ENCODE assay signal across 23 cellular contexts in the genomic region with DNA sequence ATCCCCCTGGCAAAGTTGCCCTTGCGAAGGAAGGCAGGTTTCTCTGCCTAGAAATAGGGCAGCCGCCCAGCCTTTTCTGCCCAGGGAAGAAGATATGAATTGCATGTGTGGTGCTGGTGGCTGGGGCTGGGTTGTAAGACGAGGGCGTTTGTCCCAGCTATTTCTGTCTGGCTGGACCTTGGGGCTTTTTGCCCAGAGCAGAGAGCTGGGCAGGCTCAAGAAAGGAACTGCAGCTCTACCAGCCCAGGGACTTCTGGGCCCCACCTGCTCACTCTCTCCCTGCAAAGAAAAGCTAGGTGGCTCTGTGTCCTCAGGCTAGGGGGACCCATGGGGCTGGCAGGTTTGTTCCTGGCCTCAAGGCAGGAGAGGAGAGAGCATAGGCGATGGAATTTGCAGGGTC. TPM values are rescaled to one million over a fixed set of nuclear protein-coding genes. Genes with fewer than 3 reads are reported as not detected.
A peak's percentile ranks its signal among the peaks of the same experiment; 100 is the strongest.
DNase-seq lines count a peak whose midpoint lies in the region; ATAC-seq and TF ChIP-seq lines count a peak whose summit lies in the region.
"Had no signal": no experiment of that assay in that cellular context is flagged by ENCODE, and none has a peak within 500 bp of the region (broad histone marks: within the 10 kb centered on the region; RNA-seq: fewer than 3 reads in every experiment).

No MANE protein-coding gene starts in this region.

- H4K20me1 ChIP-seq in GM23338 (replicated peaks; ENCODE audit: insufficient read depth) = no peaks in the 10 kb centered on the region

- H3K27me3 Mint-ChIP-seq in GM23338 (ENCODE audit: insufficient read depth, low read depth, poor library complexity) = peaks cover 4% of the 10 kb centered on the region
- H3K27me3 Mint-ChIP-seq in activated T-cell treated with anti-CD3 and anti-CD28 coated beads, Interleukin-2, amount 50 U/mL, for 24 hours = no peaks in the 10 kb centered on the region

- H3K9me3 ChIP-seq in heart right ventricle (peaks cover 0 to 28% (median 16%) of the 10 kb centered on the region in 11 donors), psoas muscle (peaks cover 10% of the 10 kb centered on the region)

- H3K4me1 Mint-ChIP-seq in GM23338 = no peaks in the 10 kb centered on the region
- no peaks in the 10 kb centered on the region for H3K4me1 Mint-ChIP-seq in activated T-cell treated with anti-CD3 and anti-CD28 coated beads, Interleukin-2, amount 50 U/mL, for 24 hours (ENCODE audit: low read depth)
- H3K4me1 Mint-ChIP-seq: CD4-positive, CD25-positive, alpha-beta regulatory T cell had no signal

- no peaks in the 10 kb centered on the region for H3F3A ChIP-seq in GM23338 (replicated peaks; ENCODE audit: low read depth)

- intact Hi-C loops in heart right ventricle (cut with DNase I) = no loop called here
- intact Hi-C loops in psoas muscle (cut with DNase I) = loop anchor here in 1 of 2 donors (5.0 kb wide), 1 partner anchor 68 kb away; no protein-coding TSS in a partner anchor

- H3K36me3 Mint-ChIP-seq in GM23338 (ENCODE audit: low read depth) = peaks cover 13% of the 10 kb centered on the region; the same call in 2 of the 3 replicates
- no peaks in the 10 kb centered on the region for H3K36me3 Mint-ChIP-seq in activated T-cell treated with anti-CD3 and anti-CD28 coated beads, Interleukin-2, amount 50 U/mL, for 24 hours (ENCODE audit: low read depth)
- H3K36me3 Mint-ChIP-seq: CD4-positive, CD25-positive, alpha-beta regulatory T cell had no signal

- ATAC-seq in GM23338 (peak; percentile 48), heart right ventricle (peak in 7 of 8 donors; percentile 49 to 89 (median 74)), psoas muscle (peak; percentile 53 to 63 (median 60))

- no peak overlapping the region for H3K4me3 Mint-ChIP-seq in GM23338
- no peak overlapping the region for H3K4me3 Mint-ChIP-seq in activated T-cell treated with anti-CD3 and anti-CD28 coated beads, Interleukin-2, amount 50 U/mL, for 24 hours
- H3K4me3 Mint-ChIP-seq: CD4-positive, CD25-positive, alpha-beta regulatory T cell had no signal

- H3K9me2 ChIP-seq in GM23338 (ENCODE audit: insufficient read depth) = no peaks in the 10 kb centered on the region

- H3K27ac Mint-ChIP-seq in GM23338 = no peak overlapping the region
- H3K27ac Mint-ChIP-seq in activated T-cell treated with anti-CD3 and anti-CD28 coated beads, Interleukin-2, amount 50 U/mL, for 24 hours = no peak overlapping the region
- H3K27ac Mint-ChIP-seq: CD4-positive, CD25-positive, alpha-beta regulatory T cell had no signal

- H3K27me3 ChIP-seq in GM23338 (ENCODE audit: insufficient read depth) = no peaks in the 10 kb centered on the region
- no peaks in the 10 kb centered on the region for H3K27me3 ChIP-seq in heart right ventricle
- no peaks in the 10 kb centered on the region for H3K27me3 ChIP-seq in psoas muscle (ENCODE audit: insufficient read depth in 3 of 3, low read length in 2 of 3)

- TF ChIP-seq CTCF in GM13976 (IDR thresholded peaks at IDR 0.05; ENCODE audit: borderline replicate concordance, control extremely low read depth, extremely low read depth, insufficient read depth, missing control alignments) (no peak), GM23338 (conservative IDR thresholded peaks at IDR 0.05; ENCODE audit: low read depth in 2 of 2) (0 out of 4 replicates have a peak, but pooled peaks of 1 of the 2 experiments have one; percentile 19), heart right ventricle (IDR thresholded peaks at IDR 0.05) (no peak), psoas muscle (IDR thresholded peaks at IDR 0.05) (no peak)

- peaks cover 28% of the 10 kb centered on the region for H3K9me3 Mint-ChIP-seq in GM23338
- peaks cover 25% of the 10 kb centered on the region for H3K9me3 Mint-ChIP-seq in activated T-cell treated with anti-CD3 and anti-CD28 coated beads, Interleukin-2, amount 50 U/mL, for 24 hours

- H3K4me1 ChIP-seq in GM23338 (ENCODE audit: insufficient read depth) = no peaks in the 10 kb centered on the region
- peaks cover 0 to 11% (median 0%) of the 10 kb centered on the region in 9 donors for H3K4me1 ChIP-seq in heart right ventricle
- H3K4me1 ChIP-seq in psoas muscle = peaks cover 37% of the 10 kb centered on the region

- WGBS in heart right ventricle, 2 donors = 62 to 64% methylated on average over 5 of the region's 5 CpGs
- WGBS in psoas muscle, 3 donors = 20 to 46% (median 35%) methylated on average over 5 of the region's 5 CpGs

- no peak overlapping the region for H2AFZ ChIP-seq in GM23338
- H2AFZ ChIP-seq: GM23248 had no signal

- H3K4me3 ChIP-seq in GM23338 (no peak overlapping the region), heart right ventricle (no peak overlapping the region), psoas muscle (peak overlapping the region; percentile 72)
- H3K4me3 ChIP-seq: GM23248 had no signal

- DNase-seq in GM13976 (ENCODE audit: low spot score) = peak; percentile 29
- DNase-seq in GM23338 (ENCODE audit: low spot score) = no peak
- DNase-seq in heart right ventricle = peak in 1 of 2 donors; percentile 19
- peak; percentile 35 to 85 for DNase-seq in psoas muscle
- DNase-seq in amniotic stem cell (lab: John Stamatoyannopoulos, UW) = no peak
- DNase-seq in activated T-cell treated with anti-CD3 and anti-CD28 coated beads, Interleukin-2, amount 50 U/mL, for 24 hours = no peak
- no peak for DNase-seq in retina
- DNase-seq: CD4-positive, CD25-positive, alpha-beta regulatory T cell; EL; GF-D8; GM23248; HCEC 1CT; Karpas-422; MV-4-11; NCI-H1105 treated with DMSO at 0.1 percent for 48 hours; NCI-H1694 treated with DMSO at 0.1 percent for 48 hours; NCI-H2081 treated with DMSO at 0.1 percent for 48 hours; NCI-H446; NCI-H526; OCI-M1; SHP77 had no signal

- no peak overlapping the region for H3K27ac ChIP-seq in GM23338 (ENCODE audit: low read depth)
- H3K27ac ChIP-seq in heart right ventricle = peak overlapping the region in 1 of 10 donors; percentile 44
- peak overlapping the region; percentile 98 for H3K27ac ChIP-seq in psoas muscle
- H3K27ac ChIP-seq: GM23248 had no signal

- no peaks in the 10 kb centered on the region for H3K79me2 ChIP-seq in GM23338 (replicated peaks; ENCODE audit: insufficient read depth)

- in situ Hi-C loops in GM13976 (cut with MboI; ENCODE audit: low sequenced_read_pairs, unreplicated experiment) = no loop called here

- no peak overlapping the region for H3K4me2 ChIP-seq in GM23338

- 0 out of 2 replicates have a peak, but pooled peaks cover 4% of the 10 kb centered on the region for H3K36me3 ChIP-seq in GM23338 (ENCODE audit: insufficient read depth)
- H3K36me3 ChIP-seq in heart right ventricle = no peaks in the 10 kb centered on the region
- H3K36me3 ChIP-seq in psoas muscle (ENCODE audit: insufficient read depth in 1 of 2, low read depth in 1 of 2) = peaks cover 0 to 9% of the 10 kb centered on the region in 2 donors

TF ChIP-seq in GM23338, 12 proteins besides CTCF, POLR2A, EP300 and RAD21:
- TF ChIP-seq CREB1 (CRISPR knock-in tag; IDR thresholded peaks at IDR 0.05; ENCODE audit: low read depth) = no peak
- TF ChIP-seq STAT1 (IDR thresholded peaks at IDR 0.05; ENCODE audit: unreplicated experiment) = no peak

RNA-seq across cellular contexts. Expression of gene CACNG1, which starts 0.6 kb away (rescaled TPM):
- not detected in 2 replicates for total RNA-seq in GM23338 (2014; rRNA removed; shearing (Covaris generic))
- not detected in 2 replicates for polyA plus RNA-seq in GM23338 (2016; fragmentation: Nextera tagmentation; extraction: Ambion mirVana)
- total RNA-seq in heart right ventricle = under 1 TPM in 1 of 10 donors, not detected in 9; 0.26 TPM
- not detected for polyA plus RNA-seq in heart right ventricle
- total RNA-seq in psoas muscle = 100 to 1,000 TPM in 1 of 4 donors, 10 to 100 TPM in 3; 36.9 to 312 (median 57.7) TPM
- 100 to 1,000 TPM in 2 of 3 donors, 10 to 100 TPM in 1; 20.3 to 132 (median 110) TPM for polyA plus RNA-seq in psoas muscle
- total RNA-seq: CD4-positive, CD25-positive, alpha-beta regulatory T cell; GM23248; M059J had no signal
- polyA plus RNA-seq: BJ; CD4-positive, CD25-positive, alpha-beta regulatory T cell; GM23248 had no signal

Comparison
In these comparisons a context has a peak if more than half of its experiments do, and no peak if none do; other contexts are left out.
1. DNase-seq: peak in GM13976 (single experiment) and psoas muscle (2 of 2); none in GM23338 (single experiment), amniotic stem cell (single experiment), activated T-cell treated with anti-CD3 and anti-CD28 coated beads, Interleukin-2, amount 50 U/mL, for 24 hours (single experiment) and retina (single experiment).
2. RNA of gene CACNG1, which starts 0.6 kb away (total RNA-seq): 36.9 to 312 TPM in psoas muscle; not detected in GM23338 and 0.26 TPM in heart right ventricle; every median in the first group is over 10 times any median in the second.
3. Peak in every context shown above with its lines, with median percentiles within 50 percentile points of each other: ATAC-seq.